ENCODE assay signal across 1 cellular context in genomic region chr12:92233346-92234015, GRCh38.
TF ChIP-seq lines count a peak whose summit lies in the region.

No MANE protein-coding gene starts in this region.

TF ChIP-seq in K562, 482 proteins besides CTCF, POLR2A, EP300 and RAD21 (continued from another document):
- TF ChIP-seq FOXA3 (CRISPR knock-in tag; conservative IDR thresholded peaks at IDR 0.05 in 1 of 2, IDR thresholded peaks at IDR 0.05 in 1 of 2) (peak in 1 of 2 experiments; percentile 38; a peak in 2 of 4 replicates), MEIS2 (IDR thresholded peaks at IDR 0.05; ENCODE audit: partially characterized antibody) (no peak), SOX6 (IDR thresholded peaks at IDR 0.05) (peak; percentile 47; the same call in 1 of the 2 replicates), LEF1 (IDR thresholded peaks at IDR 0.05) (no peak), HDAC2 (IDR thresholded peaks at IDR 0.05) (peak; percentile 53; the same call in 1 of the 2 replicates), TCF3 (CRISPR knock-in tag; IDR thresholded peaks at IDR 0.05) (peak; percentile 78), NFIX (CRISPR knock-in tag; IDR thresholded peaks at IDR 0.05; ENCODE audit: low read depth) (no peak), CBFA2T3 (IDR thresholded peaks at IDR 0.05) (peak; percentile 66), KDM1A (IDR thresholded peaks at IDR 0.05) (0 out of 4 replicates have a peak, but pooled peaks have one; percentile 11 to 44), COPS2 (conservative IDR thresholded peaks at IDR 0.05) (no peak), ARID1B (IDR thresholded peaks at IDR 0.05) (peak; percentile 72), CBFA2T2 (conservative IDR thresholded peaks at IDR 0.05) (0 out of 2 replicates have a peak, but pooled peaks have one; percentile 23), CEBPB (tag; IDR thresholded peaks at IDR 0.05) (peak; percentile 94), ZC3H11A (IDR thresholded peaks at IDR 0.05; ENCODE audit: low read depth, low read length) (no peak), KDM2B (CRISPR knock-in tag; IDR thresholded peaks at IDR 0.05) (no peak), CHD1 (IDR thresholded peaks at IDR 0.05; ENCODE audit: low read length) (no peak), TEAD4 (IDR thresholded peaks at IDR 0.05; ENCODE audit: low read length) (peak; percentile 59; the same call in 1 of the 2 replicates), TEAD4 (CRISPR knock-in tag; IDR thresholded peaks at IDR 0.05; ENCODE audit: borderline replicate concordance) (no peak), KLF1 (tag; IDR thresholded peaks at IDR 0.05) (peak; percentile 65), CBX8 (IDR thresholded peaks at IDR 0.05; ENCODE audit: borderline replicate concordance, extremely low read depth, low read depth, low read length, poor library complexity, severe bottlenecking) (no peak), TAL1 (IDR thresholded peaks at IDR 0.05) (peak; percentile 70)
- TF ChIP-seq, protein P1, sequence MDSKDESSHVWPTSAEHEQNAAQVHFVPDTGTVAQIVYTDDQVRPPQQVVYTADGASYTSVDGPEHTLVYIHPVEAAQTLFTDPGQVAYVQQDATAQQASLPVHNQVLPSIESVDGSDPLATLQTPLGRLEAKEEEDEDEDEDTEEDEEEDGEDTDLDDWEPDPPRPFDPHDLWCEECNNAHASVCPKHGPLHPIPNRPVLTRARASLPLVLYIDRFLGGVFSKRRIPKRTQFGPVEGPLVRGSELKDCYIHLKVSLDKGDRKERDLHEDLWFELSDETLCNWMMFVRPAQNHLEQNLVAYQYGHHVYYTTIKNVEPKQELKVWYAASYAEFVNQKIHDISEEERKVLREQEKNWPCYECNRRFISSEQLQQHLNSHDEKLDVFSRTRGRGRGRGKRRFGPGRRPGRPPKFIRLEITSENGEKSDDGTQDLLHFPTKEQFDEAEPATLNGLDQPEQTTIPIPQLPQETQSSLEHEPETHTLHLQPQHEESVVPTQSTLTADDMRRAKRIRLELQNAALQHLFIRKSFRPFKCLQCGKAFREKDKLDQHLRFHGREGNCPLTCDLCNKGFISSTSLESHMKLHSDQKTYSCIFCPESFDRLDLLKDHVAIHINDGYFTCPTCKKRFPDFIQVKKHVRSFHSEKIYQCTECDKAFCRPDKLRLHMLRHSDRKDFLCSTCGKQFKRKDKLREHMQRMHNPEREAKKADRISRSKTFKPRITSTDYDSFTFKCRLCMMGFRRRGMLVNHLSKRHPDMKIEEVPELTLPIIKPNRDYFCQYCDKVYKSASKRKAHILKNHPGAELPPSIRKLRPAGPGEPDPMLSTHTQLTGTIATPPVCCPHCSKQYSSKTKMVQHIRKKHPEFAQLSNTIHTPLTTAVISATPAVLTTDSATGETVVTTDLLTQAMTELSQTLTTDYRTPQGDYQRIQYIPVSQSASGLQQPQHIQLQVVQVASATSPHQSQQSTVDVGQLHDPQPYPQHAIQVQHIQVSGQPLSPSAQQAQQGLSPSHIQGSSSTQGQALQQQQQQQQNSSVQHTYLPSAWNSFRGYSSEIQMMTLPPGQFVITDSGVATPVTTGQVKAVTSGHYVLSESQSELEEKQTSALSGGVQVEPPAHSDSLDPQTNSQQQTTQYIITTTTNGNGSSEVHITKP (IDR thresholded peaks at IDR 0.05; ENCODE audit: partially characterized antibody) = peak; percentile 63
